In genomic region chr1:201955009-201955749, GRCh38 we compare ENCODE assay signal across 8 cellular contexts. TPM values are rescaled to one million over a fixed set of nuclear protein-coding genes. Genes with fewer than 3 reads are reported as not detected.
DNase-seq lines count a peak whose midpoint lies in the region; ATAC-seq, FAIRE-seq and TF ChIP-seq lines count a peak whose summit lies in the region.

Gene TIMM17A (plus strand): TSS chr1:201955503. CDS start chr1:201955527, 24 bp downstream.

- H3K27me3 Mint-ChIP-seq in activated T-cell treated with anti-CD3 and anti-CD28 coated beads, Interleukin-2, amount 50 U/mL, for 72 hours (ENCODE audit: low read depth): no peaks in the 10 kb centered on the region

- DNase-seq in DMS79 (lab: John Stamatoyannopoulos, UW) (peak; percentile 96), RCC 7860 (ENCODE audit: low spot score) (peak; percentile 96), esophagus squamous epithelium (lab: John Stamatoyannopoulos, UW) (peak; percentile 86), myocyte (ENCODE audit: low read depth) (peak; percentile 99)
- peak; percentile 95 to 96 for DNase-seq in activated T-cell treated with anti-CD3 and anti-CD28 coated beads, Interleukin-2, amount 50 U/mL, for 72 hours
- DNase-seq in stimulated activated CD8-positive, alpha-beta memory T cell treated with anti-CD3 and anti-CD28 coated beads, Interleukin-7, amount 100 ng/mL, for 48 hours (ENCODE audit: extremely low read depth in 1 of 2, low read depth in 1 of 2): peak; percentile 93 to 94

- H3K4me1 Mint-ChIP-seq in activated T-cell treated with anti-CD3 and anti-CD28 coated beads, Interleukin-2, amount 50 U/mL, for 72 hours (ENCODE audit: low read depth): peaks cover 26% of the 10 kb centered on the region

- peak within 1 kb of the TSS; percentile 95 for H3K27ac Mint-ChIP-seq in activated T-cell treated with anti-CD3 and anti-CD28 coated beads, Interleukin-2, amount 50 U/mL, for 72 hours

- peak; percentile 100 for ATAC-seq in GM21786 (IDR thresholded peaks at IDR 0.05; ENCODE audit: unreplicated experiment)
- peak; percentile 99 to 100 for ATAC-seq in activated T-cell treated with anti-CD3 and anti-CD28 coated beads, Interleukin-2, amount 50 U/mL, for 72 hours (replicated peaks in 1 of 2)

- H3K27me3 ChIP-seq in esophagus squamous epithelium: no peaks in the 10 kb centered on the region

- 0 to 1% methylated on average over 27 to 37 of the region's 46 CpGs for WGBS in esophagus squamous epithelium, 2 donors

- FAIRE-seq in RCC 7860 (lab: Jason Lieb, UNC): peak; percentile 92

- H3K36me3 ChIP-seq in KOPT-K1 (ENCODE audit: insufficient read depth, low read length) (peaks cover 28% of the 10 kb centered on the region), esophagus squamous epithelium (peaks cover 0 to 32% (median 12%) of the 10 kb centered on the region in 3 donors)

- peak within 1 kb of the TSS; percentile 92 to 93 for H3K4me3 Mint-ChIP-seq in activated T-cell treated with anti-CD3 and anti-CD28 coated beads, Interleukin-2, amount 50 U/mL, for 72 hours

- H3K4me1 ChIP-seq in esophagus squamous epithelium: peaks cover 10 to 20% (median 12%) of the 10 kb centered on the region in 3 donors

- H3K9me3 ChIP-seq in KOPT-K1 (ENCODE audit: insufficient read depth, low read length, poor library complexity, severe bottlenecking): no peaks in the 10 kb centered on the region
- H3K9me3 ChIP-seq in esophagus squamous epithelium: no peaks in the 10 kb centered on the region

- H3K27ac ChIP-seq in KOPT-K1 (ENCODE audit: low read depth, low read length, poor library complexity, severe bottlenecking): peak within 1 kb of the TSS; percentile 79
- H3K27ac ChIP-seq in esophagus squamous epithelium: peak within 1 kb of the TSS; percentile 88 to 94 (median 90)

- intact Hi-C loops in esophagus squamous epithelium (cut with DNase I): no loop called here

- peaks cover 6 to 14% of the 10 kb centered on the region in 2 donors for H3K36me3 Mint-ChIP-seq in activated T-cell treated with anti-CD3 and anti-CD28 coated beads, Interleukin-2, amount 50 U/mL, for 72 hours (ENCODE audit: insufficient read depth in 2 of 2)

- H3K4me3 ChIP-seq in esophagus squamous epithelium: peak within 1 kb of the TSS; percentile 64 to 91 (median 76)

- TF ChIP-seq CTCF in esophagus squamous epithelium (IDR thresholded peaks at IDR 0.05): no peak

- TF ChIP-seq POLR2A in esophagus squamous epithelium (IDR thresholded peaks at IDR 0.05): peak in 3 of 4 donors; percentile 51 to 89 (median 76)

- H3K9me3 Mint-ChIP-seq in activated T-cell treated with anti-CD3 and anti-CD28 coated beads, Interleukin-2, amount 50 U/mL, for 72 hours: no peaks in the 10 kb centered on the region

RNA-seq across cellular contexts. Expression of gene TIMM17A, which starts in this region (rescaled TPM):
- total RNA-seq in activated T-cell treated with anti-CD3 and anti-CD28 coated beads, Interleukin-2, amount 50 U/mL, for 72 hours: 10 to 100 TPM; 34.4 to 40.1 TPM
- total RNA-seq in esophagus squamous epithelium (10 to 100 TPM; 18.7 to 44.6 (median 34.6) TPM), myocyte (38.9 and 59.4 TPM in 2 replicates)
- 60.9 TPM for polyA plus RNA-seq in myocyte (2012)

Comparison
In these comparisons a context has a peak if more than half of its experiments do, and no peak if none do; other contexts are left out.
1. Peak in every context shown above with its lines: DNase-seq, ATAC-seq, H3K4me3 ChIP-seq and H3K27ac ChIP-seq.